8 cellular contexts compared by ENCODE assay signal in genomic region chr5:611731-612486, GRCh38. TPM values are rescaled to one million over a fixed set of nuclear protein-coding genes. Genes with fewer than 3 reads are reported as not detected.
A peak's percentile ranks its signal among the peaks of the same experiment; 100 is the strongest.
DNase-seq lines count a peak whose midpoint lies in the region; ATAC-seq and TF ChIP-seq lines count a peak whose summit lies in the region.

TSS of gene CEP72 (plus strand) at chr5:612340. CDS start at chr5:612362, 22 bp downstream.

- H3K4me3 Mint-ChIP-seq in T-cell = peak within 1 kb of the TSS; percentile 89 to 93 (median 90)
- peak within 1 kb of the TSS; percentile 98 for H3K4me3 Mint-ChIP-seq in activated naive CD8-positive, alpha-beta T cell treated with anti-CD3 and anti-CD28 coated beads, Interleukin-2, amount 50 U/mL, for 24 hours

- CTCF ChIA-PET in T-cell (lab: Charles Lee) = no interaction called here

- H3K4me1 ChIP-seq in heart right ventricle (peaks cover 0 to 25% (median 11%) of the 10 kb centered on the region in 9 donors), upper lobe of left lung (peaks cover 9 to 24% (median 15%) of the 10 kb centered on the region in 4 donors)

- DNase-seq in NCI-H128 (lab: John Stamatoyannopoulos, UW; ENCODE audit: unreplicated experiment) = peak; percentile 73
- DNase-seq in T-cell = peak; percentile 81 to 95 (median 90)
- DNase-seq in activated naive CD8-positive, alpha-beta T cell treated with anti-CD3 and anti-CD28 coated beads, Interleukin-2, amount 50 U/mL, for 24 hours = peak; percentile 96
- DNase-seq in heart right ventricle = peak; percentile 91 to 94
- peak; percentile 98 for DNase-seq in posterior vena cava (ENCODE audit: low spot score)
- peak; percentile 89 to 99 for DNase-seq in upper lobe of left lung

- TF ChIP-seq POLR2A in GM10847 (IDR thresholded peaks at IDR 0.05; ENCODE audit: extremely low read depth, insufficient read length) (peak; percentile 78), upper lobe of left lung (IDR thresholded peaks at IDR 0.05) (peak in 1 of 4 donors; percentile 34)

- TF ChIP-seq EP300 in upper lobe of left lung (IDR thresholded peaks at IDR 0.05) = no peak

- peaks cover 45 to 65% (median 57%) of the 10 kb centered on the region in 3 donors for H3K4me1 Mint-ChIP-seq in T-cell
- peaks cover 45% of the 10 kb centered on the region for H3K4me1 Mint-ChIP-seq in activated naive CD8-positive, alpha-beta T cell treated with anti-CD3 and anti-CD28 coated beads, Interleukin-2, amount 50 U/mL, for 24 hours

- H3K27me3 Mint-ChIP-seq in T-cell = peaks cover 10 to 14% of the 10 kb centered on the region in 2 donors
- peaks cover 9% of the 10 kb centered on the region for H3K27me3 Mint-ChIP-seq in activated naive CD8-positive, alpha-beta T cell treated with anti-CD3 and anti-CD28 coated beads, Interleukin-2, amount 50 U/mL, for 24 hours

- ATAC-seq in HG02623 (IDR thresholded peaks at IDR 0.05; ENCODE audit: unreplicated experiment) = peak; percentile 64
- peak; percentile 93 to 99 (median 94) for ATAC-seq in T-cell (replicated peaks in 1 of 4)
- ATAC-seq in activated naive CD8-positive, alpha-beta T cell treated with anti-CD3 and anti-CD28 coated beads, Interleukin-2, amount 50 U/mL, for 24 hours = peak; percentile 77
- ATAC-seq in heart right ventricle = peak; percentile 97 to 98 (median 98)
- ATAC-seq in upper lobe of left lung (ENCODE audit: low FRiP score in 2 of 2) = peak; percentile 93 to 98

- peak within 1 kb of the TSS; percentile 48 to 77 for H3K27ac Mint-ChIP-seq in T-cell
- H3K27ac Mint-ChIP-seq in activated naive CD8-positive, alpha-beta T cell treated with anti-CD3 and anti-CD28 coated beads, Interleukin-2, amount 50 U/mL, for 24 hours = peak within 1 kb of the TSS; percentile 93

- peak within 1 kb of the TSS; percentile 34 to 93 (median 82) for H3K4me3 ChIP-seq in heart right ventricle
- peak within 1 kb of the TSS; percentile 20 to 95 (median 92) for H3K4me3 ChIP-seq in upper lobe of left lung

- WGBS in heart right ventricle, 2 donors = 0 to 1% methylated on average over 65 to 72 of the region's 72 CpGs
- 0% methylated on average over 4 of the region's 72 CpGs; no CpG with 5 or more reads in 1 of the 2 donors for WGBS in upper lobe of left lung, 2 donors

- POLR2A ChIA-PET in T-cell (lab: Charles Lee) = no interaction called here

- H3K27me3 ChIP-seq in heart right ventricle = peaks cover 0 to 19% (median 4%) of the 10 kb centered on the region in 7 donors
- no peaks in the 10 kb centered on the region for H3K27me3 ChIP-seq in upper lobe of left lung

- peaks cover 13% of the 10 kb centered on the region for H3K36me3 Mint-ChIP-seq in T-cell
- H3K36me3 Mint-ChIP-seq in activated naive CD8-positive, alpha-beta T cell treated with anti-CD3 and anti-CD28 coated beads, Interleukin-2, amount 50 U/mL, for 24 hours (ENCODE audit: low read depth) = peaks cover 16% of the 10 kb centered on the region

- H3K36me3 ChIP-seq in heart right ventricle (no peaks in the 10 kb centered on the region), upper lobe of left lung (no peaks in the 10 kb centered on the region)

- H3K27ac ChIP-seq in heart right ventricle = peak within 1 kb of the TSS in 6 of 10 donors; percentile 13 to 77 (median 39)
- H3K27ac ChIP-seq in upper lobe of left lung = peak within 1 kb of the TSS in 3 of 4 donors; percentile 50 to 70 (median 57)

- H3K9me3 Mint-ChIP-seq in T-cell = no peaks in the 10 kb centered on the region
- H3K9me3 Mint-ChIP-seq in activated naive CD8-positive, alpha-beta T cell treated with anti-CD3 and anti-CD28 coated beads, Interleukin-2, amount 50 U/mL, for 24 hours = peaks cover 9% of the 10 kb centered on the region

- TF ChIP-seq CTCF in heart right ventricle (IDR thresholded peaks at IDR 0.05) = no peak
- TF ChIP-seq CTCF in upper lobe of left lung (IDR thresholded peaks at IDR 0.05) = no peak

- intact Hi-C loops in heart right ventricle (cut with DNase I) (loop anchor here in 2 of 10 donors (5.0 to 10.0 kb wide), 2 partner anchors 140 to 167 kb away; partner anchors contain the start of gene EXOC3 (in 1 of the 2)), posterior vena cava (cut with DNase I) (no loop called here)

- H3K9me3 ChIP-seq in heart right ventricle (peaks cover 0 to 8% (median 0%) of the 10 kb centered on the region in 11 donors), upper lobe of left lung (no peaks in the 10 kb centered on the region)

RNA-seq across cellular contexts. Expression of gene CEP72, which starts in this region (rescaled TPM):
- 10 to 100 TPM; 13.9 to 25.8 (median 23.6) TPM for total RNA-seq in T-cell
- 1 to 10 TPM in 7 of 10 donors, under 1 TPM in 3; 0.66 to 2.0 (median 1.4) TPM for total RNA-seq in heart right ventricle
- polyA plus RNA-seq in heart right ventricle = 1 to 10 TPM; 1.3 to 2.4 TPM
- 1 to 10 TPM; 1.9 to 2.4 TPM for total RNA-seq in posterior vena cava
- total RNA-seq in upper lobe of left lung = 10 to 100 TPM in 2 of 6 donors, 1 to 10 TPM in 4; 6.8 to 21.0 (median 9.4) TPM

Comparison
In these comparisons a context has a peak if more than half of its experiments do, and no peak if none do; other contexts are left out.
1. Peak in every context shown above with its lines: DNase-seq, ATAC-seq, H3K4me3 ChIP-seq and H3K27ac ChIP-seq.